Comparison of ENCODE assay signal across 1 cellular context in the genomic region with DNA sequence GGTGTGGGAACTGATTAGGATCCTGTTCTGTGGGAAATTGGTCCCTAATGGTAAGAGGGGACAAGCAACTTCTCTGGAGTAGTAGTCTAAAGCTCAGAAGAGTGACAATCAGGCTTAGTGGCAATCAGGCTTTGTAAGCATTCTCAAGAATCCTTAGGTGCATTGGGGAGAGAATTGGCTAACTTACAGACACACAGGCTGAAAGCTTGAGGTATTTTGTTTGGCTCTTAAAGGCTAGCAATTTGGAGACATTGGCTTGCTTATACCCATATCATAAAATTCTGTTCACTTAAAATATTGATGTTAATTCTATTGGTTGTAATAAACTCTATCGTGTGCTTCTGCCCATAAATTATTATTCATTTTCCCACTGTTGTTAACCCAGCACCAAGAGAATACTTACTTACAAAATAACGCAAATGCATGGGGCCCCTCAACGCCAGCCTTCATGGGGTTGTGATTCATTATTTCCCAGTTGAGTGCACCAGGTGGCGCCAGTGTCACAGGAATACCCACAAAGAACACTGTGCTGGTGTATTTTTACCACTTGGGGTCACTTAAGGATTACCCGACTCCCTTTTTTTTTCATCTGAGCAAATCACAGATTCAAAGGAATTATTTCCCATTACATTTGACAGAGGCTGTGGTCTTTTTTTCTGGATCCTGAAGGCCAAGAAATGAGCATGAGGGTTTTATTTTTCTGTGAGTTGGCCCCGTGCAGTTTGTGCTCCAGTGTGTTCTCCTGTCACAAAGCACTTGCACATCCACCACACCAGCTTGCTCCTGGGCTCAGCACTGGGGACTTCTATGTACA.
TF ChIP-seq lines count a peak whose summit lies in the region.

No MANE protein-coding gene starts in this region.

TF ChIP-seq in HepG2, 621 proteins besides CTCF, POLR2A, EP300 and RAD21 (continues in another document):
- TF ChIP-seq, protein P1, sequence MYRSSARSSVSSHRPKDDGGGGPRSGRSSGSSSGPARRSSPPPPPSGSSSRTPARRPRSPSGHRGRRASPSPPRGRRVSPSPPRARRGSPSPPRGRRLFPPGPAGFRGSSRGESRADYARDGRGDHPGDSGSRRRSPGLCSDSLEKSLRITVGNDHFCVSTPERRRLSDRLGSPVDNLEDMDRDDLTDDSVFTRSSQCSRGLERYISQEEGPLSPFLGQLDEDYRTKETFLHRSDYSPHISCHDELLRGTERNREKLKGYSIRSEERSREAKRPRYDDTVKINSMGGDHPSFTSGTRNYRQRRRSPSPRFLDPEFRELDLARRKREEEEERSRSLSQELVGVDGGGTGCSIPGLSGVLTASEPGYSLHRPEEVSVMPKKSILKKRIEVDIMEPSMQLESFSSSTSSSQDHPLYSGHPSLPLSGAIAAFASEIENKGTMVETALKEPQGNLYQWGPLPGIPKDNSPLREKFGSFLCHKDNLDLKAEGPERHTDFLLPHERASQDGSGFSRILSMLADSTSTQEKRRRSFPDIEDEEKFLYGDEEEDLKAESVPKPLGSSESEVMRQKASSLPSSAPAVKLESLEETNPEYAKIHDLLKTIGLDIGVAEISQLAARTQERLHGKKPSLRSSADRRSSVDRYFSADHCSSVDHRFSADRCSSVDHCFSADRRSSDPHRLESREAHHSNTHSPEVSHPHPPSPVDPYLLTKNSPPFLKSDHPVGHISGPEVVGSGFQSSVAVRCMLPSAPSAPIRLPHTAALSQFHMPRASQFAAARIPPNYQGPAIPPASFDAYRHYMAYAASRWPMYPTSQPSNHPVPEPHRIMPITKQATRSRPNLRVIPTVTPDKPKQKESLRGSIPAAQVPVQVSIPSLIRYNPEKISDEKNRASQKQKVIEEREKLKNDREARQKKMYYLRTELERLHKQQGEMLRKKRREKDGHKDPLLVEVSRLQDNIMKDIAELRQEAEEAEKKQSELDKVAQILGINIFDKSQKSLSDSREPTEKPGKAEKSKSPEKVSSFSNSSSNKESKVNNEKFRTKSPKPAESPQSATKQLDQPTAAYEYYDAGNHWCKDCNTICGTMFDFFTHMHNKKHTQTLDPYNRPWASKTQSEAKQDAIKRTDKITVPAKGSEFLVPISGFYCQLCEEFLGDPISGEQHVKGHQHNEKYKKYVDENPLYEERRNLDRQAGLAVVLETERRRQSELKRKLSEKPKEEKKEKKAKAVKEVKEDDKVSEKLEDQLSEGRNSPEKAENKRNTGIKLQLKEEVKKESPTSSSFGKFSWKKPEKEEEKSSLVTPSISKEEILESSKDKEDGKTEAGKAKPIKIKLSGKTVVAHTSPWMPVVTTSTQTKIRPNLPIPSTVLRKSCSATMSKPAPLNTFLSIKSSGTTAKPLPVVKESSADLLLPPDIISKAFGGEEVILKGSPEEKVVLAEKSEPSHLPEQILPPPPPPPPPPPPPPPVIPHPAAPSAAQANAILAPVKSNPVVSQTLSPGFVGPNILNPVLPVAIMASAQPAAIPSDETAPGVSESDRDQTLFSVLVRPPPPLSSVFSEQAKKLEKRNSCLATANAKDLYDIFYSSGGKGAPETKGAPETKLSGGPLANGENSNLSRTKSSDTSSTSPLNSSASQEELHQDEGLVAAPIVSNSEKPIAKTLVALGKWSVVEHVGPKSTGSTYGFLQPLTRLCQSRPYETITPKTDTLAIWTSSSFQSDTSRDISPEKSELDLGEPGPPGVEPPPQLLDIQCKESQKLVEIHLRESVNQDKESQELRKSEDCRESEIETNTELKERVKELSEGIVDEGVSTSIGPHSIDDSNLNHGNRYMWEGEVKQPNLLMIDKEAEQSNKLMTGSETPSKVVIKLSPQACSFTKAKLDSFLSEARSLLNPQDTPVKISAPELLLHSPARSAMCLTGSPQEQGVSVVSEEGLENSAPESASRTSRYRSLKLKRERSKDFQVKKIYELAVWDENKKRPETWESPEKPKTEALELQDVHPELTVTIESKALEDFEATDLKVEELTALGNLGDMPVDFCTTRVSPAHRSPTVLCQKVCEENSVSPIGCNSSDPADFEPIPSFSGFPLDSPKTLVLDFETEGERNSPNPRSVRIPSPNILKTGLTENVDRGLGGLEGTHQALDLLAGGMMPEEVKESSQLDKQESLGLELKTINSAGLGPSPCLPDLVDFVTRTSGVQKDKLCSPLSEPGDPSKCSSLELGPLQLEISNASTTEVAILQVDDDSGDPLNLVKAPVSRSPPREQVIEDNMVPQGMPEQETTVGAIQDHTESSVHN (CRISPR knock-in tag; IDR thresholded peaks at IDR 0.05): no peak
- TF ChIP-seq ZNF678 (CRISPR knock-in tag; IDR thresholded peaks at IDR 0.05): no peak
- TF ChIP-seq HOXA5 (CRISPR knock-in tag; IDR thresholded peaks at IDR 0.05): 0 out of 2 replicates have a peak, but pooled peaks have one; percentile 36
- no peak for TF ChIP-seq PHF8 (CRISPR knock-in tag; IDR thresholded peaks at IDR 0.05)
- TF ChIP-seq THAP7 (CRISPR knock-in tag; IDR thresholded peaks at IDR 0.05): no peak
- TF ChIP-seq ZNF670 (CRISPR knock-in tag; IDR thresholded peaks at IDR 0.05; ENCODE audit: borderline replicate concordance): no peak
- TF ChIP-seq WIZ (CRISPR knock-in tag; IDR thresholded peaks at IDR 0.05): no peak
- TF ChIP-seq CREB3 (CRISPR knock-in tag; IDR thresholded peaks at IDR 0.05): no peak
- no peak for TF ChIP-seq CREB1 (IDR thresholded peaks at IDR 0.05)
- TF ChIP-seq CREB1 (CRISPR knock-in tag; IDR thresholded peaks at IDR 0.05): 0 out of 2 replicates have a peak, but pooled peaks have one; percentile 18
- TF ChIP-seq MYC (CRISPR knock-in tag; IDR thresholded peaks at IDR 0.05; ENCODE audit: borderline replicate concordance): no peak
- no peak for TF ChIP-seq MBD4 (IDR thresholded peaks at IDR 0.05; ENCODE audit: borderline replicate concordance, low read length)
- 0 out of 2 replicates have a peak, but pooled peaks have one; percentile 35 for TF ChIP-seq REPIN1 (CRISPR knock-in tag; IDR thresholded peaks at IDR 0.05; ENCODE audit: borderline replicate concordance, low read depth)
- 0 out of 2 replicates have a peak, but pooled peaks have one; percentile 11 for TF ChIP-seq ZNF331 (CRISPR knock-in tag; IDR thresholded peaks at IDR 0.05)
- no peak for TF ChIP-seq ZNF34 (CRISPR knock-in tag; IDR thresholded peaks at IDR 0.05; ENCODE audit: borderline replicate concordance)
- peak; percentile 81; the same call in 1 of the 2 replicates for TF ChIP-seq RXRB (CRISPR knock-in tag; IDR thresholded peaks at IDR 0.05; ENCODE audit: borderline replicate concordance)
- 0 out of 2 replicates have a peak, but pooled peaks have one; percentile 47 for TF ChIP-seq POLR2AphosphoS2 (IDR thresholded peaks at IDR 0.05; ENCODE audit: low read depth, low read length)
- 0 out of 2 replicates have a peak, but pooled peaks have one; percentile 33 for TF ChIP-seq ARID3A (IDR thresholded peaks at IDR 0.05; ENCODE audit: low read depth, low read length)
- TF ChIP-seq ZNF24 (IDR thresholded peaks at IDR 0.05): no peak
- TF ChIP-seq STAG1 (CRISPR knock-in tag; IDR thresholded peaks at IDR 0.05): peak; percentile 96
- no peak for TF ChIP-seq LCORL (IDR thresholded peaks at IDR 0.05)
- TF ChIP-seq LCORL (CRISPR knock-in tag; IDR thresholded peaks at IDR 0.05): no peak
- TF ChIP-seq CC2D1A (CRISPR knock-in tag; IDR thresholded peaks at IDR 0.05): no peak
- TF ChIP-seq ZNF441 (CRISPR knock-in tag; IDR thresholded peaks at IDR 0.05; ENCODE audit: borderline replicate concordance): no peak
- no peak for TF ChIP-seq ZNF614 (CRISPR knock-in tag; IDR thresholded peaks at IDR 0.05; ENCODE audit: borderline replicate concordance)
- no peak for TF ChIP-seq PRDM4 (CRISPR knock-in tag; IDR thresholded peaks at IDR 0.05; ENCODE audit: borderline replicate concordance)
- no peak for TF ChIP-seq ZBTB49 (CRISPR knock-in tag; IDR thresholded peaks at IDR 0.05; ENCODE audit: borderline replicate concordance)
- no peak for TF ChIP-seq TERF1 (CRISPR knock-in tag; IDR thresholded peaks at IDR 0.05)
- TF ChIP-seq TEAD2 (CRISPR knock-in tag; IDR thresholded peaks at IDR 0.05): no peak
- TF ChIP-seq DR1 (CRISPR knock-in tag; IDR thresholded peaks at IDR 0.05): no peak
- TF ChIP-seq ZNF12 (CRISPR knock-in tag; IDR thresholded peaks at IDR 0.05): no peak
- TF ChIP-seq YEATS2 (CRISPR knock-in tag; IDR thresholded peaks at IDR 0.05; ENCODE audit: borderline replicate concordance): no peak
- no peak for TF ChIP-seq KLF6 (CRISPR knock-in tag; IDR thresholded peaks at IDR 0.05)
- TF ChIP-seq SP4 (CRISPR knock-in tag; IDR thresholded peaks at IDR 0.05): no peak
- TF ChIP-seq SMC3 (IDR thresholded peaks at IDR 0.05; ENCODE audit: low read length): peak; percentile 96
- TF ChIP-seq SPEN (CRISPR knock-in tag; IDR thresholded peaks at IDR 0.05; ENCODE audit: low read depth): no peak
- TF ChIP-seq DNMT3B (CRISPR knock-in tag; conservative IDR thresholded peaks at IDR 0.05): 0 out of 2 replicates have a peak, but pooled peaks have one; percentile 25
- no peak for TF ChIP-seq SALL2 (CRISPR knock-in tag; IDR thresholded peaks at IDR 0.05)
- peak; percentile 32; the same call in 1 of the 2 replicates for TF ChIP-seq GATAD2A (CRISPR knock-in tag; IDR thresholded peaks at IDR 0.05)
- TF ChIP-seq, protein P2, sequence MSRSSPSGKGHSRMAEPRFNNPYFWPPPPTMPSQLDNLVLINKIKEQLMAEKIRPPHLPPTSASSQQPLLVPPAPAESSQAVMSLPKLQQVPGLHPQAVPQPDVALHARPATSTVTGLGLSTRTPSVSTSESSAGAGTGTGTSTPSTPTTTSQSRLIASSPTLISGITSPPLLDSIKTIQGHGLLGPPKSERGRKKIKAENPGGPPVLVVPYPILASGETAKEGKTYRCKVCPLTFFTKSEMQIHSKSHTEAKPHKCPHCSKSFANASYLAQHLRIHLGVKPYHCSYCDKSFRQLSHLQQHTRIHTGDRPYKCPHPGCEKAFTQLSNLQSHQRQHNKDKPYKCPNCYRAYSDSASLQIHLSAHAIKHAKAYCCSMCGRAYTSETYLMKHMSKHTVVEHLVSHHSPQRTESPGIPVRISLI (CRISPR knock-in tag; IDR thresholded peaks at IDR 0.05; ENCODE audit: borderline replicate concordance): peak; percentile 58; the same call in 1 of the 2 replicates
- peak; percentile 27; the same call in 1 of the 2 replicates for TF ChIP-seq FOSL2 (CRISPR knock-in tag; IDR thresholded peaks at IDR 0.05)
